In genomic region chr15:83014205-83014653, GRCh38 we compare ENCODE assay signal across 16 cellular contexts. TPM values are rescaled to one million over a fixed set of nuclear protein-coding genes. Genes with fewer than 3 reads are reported as not detected.
DNase-seq lines count a peak whose midpoint lies in the region; ATAC-seq and TF ChIP-seq lines count a peak whose summit lies in the region.
"Had no signal": no experiment of that assay in that cellular context is flagged by ENCODE, and none has a peak within 500 bp of the region (broad histone marks: within the 10 kb centered on the region; RNA-seq: fewer than 3 reads in every experiment).

No MANE protein-coding gene starts in this region.

- H3K36me3 Mint-ChIP-seq in Calu3 (ENCODE audit: insufficient read depth, unreplicated experiment) (peaks cover 36% of the 10 kb centered on the region), mesothelial cell of epicardium (peaks cover 15% of the 10 kb centered on the region)
- peaks cover 24% of the 10 kb centered on the region for H3K36me3 Mint-ChIP-seq in T-helper 2 cell treated with Interferon-gamma antibody and Interleukin-4, amounts not matched to agents 5 μg/mL and 100 μg/mL, for 36 hours (ENCODE audit: low read depth)

- intact Hi-C loops in Calu3 (cut with micrococcal nuclease; ENCODE audit: unreplicated experiment), result loop anchor here (5.0 kb wide), 3 partner anchors 53 to 368 kb away; partner anchors contain the start of genes BTBD1 and HDGFL3

- CTCF ChIA-PET in Calu3 (lab: Charles Lee), result no interaction called here

- H3K27me3 Mint-ChIP-seq in Calu3 (ENCODE audit: unreplicated experiment), result no peaks in the 10 kb centered on the region
- H3K27me3 Mint-ChIP-seq in T-helper 2 cell treated with Interferon-gamma antibody and Interleukin-4, amounts not matched to agents 5 μg/mL and 100 μg/mL, for 36 hours (ENCODE audit: low read depth), result no peaks in the 10 kb centered on the region
- no peaks in the 10 kb centered on the region for H3K27me3 Mint-ChIP-seq in mesothelial cell of epicardium (ENCODE audit: low read depth)
- H3K27me3 Mint-ChIP-seq: dendritic cell treated with granulocyte-macrophage colony-stimulating factor and Interleukin-4, amounts not matched to agents 40 ng/mL and 50 ng/mL, for 4 days had no signal

- H3K4me3 ChIP-seq in SJCRH30, result no peak overlapping the region
- H3K4me3 ChIP-seq: esophagus squamous epithelium, stomach had no signal

- H3K9me3 Mint-ChIP-seq in Calu3 (ENCODE audit: low read depth, unreplicated experiment), result peaks cover 6% of the 10 kb centered on the region
- no peaks in the 10 kb centered on the region for H3K9me3 Mint-ChIP-seq in T-helper 2 cell treated with Interferon-gamma antibody and Interleukin-4, amounts not matched to agents 5 μg/mL and 100 μg/mL, for 36 hours
- peaks cover 14% of the 10 kb centered on the region for H3K9me3 Mint-ChIP-seq in mesothelial cell of epicardium
- H3K9me3 Mint-ChIP-seq: dendritic cell treated with granulocyte-macrophage colony-stimulating factor and Interleukin-4, amounts not matched to agents 40 ng/mL and 50 ng/mL, for 4 days had no signal

- peaks cover 36% of the 10 kb centered on the region for H3K4me1 Mint-ChIP-seq in Calu3 (ENCODE audit: low read depth, unreplicated experiment)
- peaks cover 30% of the 10 kb centered on the region for H3K4me1 Mint-ChIP-seq in T-helper 2 cell treated with Interferon-gamma antibody and Interleukin-4, amounts not matched to agents 5 μg/mL and 100 μg/mL, for 36 hours (ENCODE audit: low read depth)
- H3K4me1 Mint-ChIP-seq in mesothelial cell of epicardium, result peaks cover 33% of the 10 kb centered on the region

- no peaks in the 10 kb centered on the region for H3K9me3 ChIP-seq in SJCRH30 (replicated peaks)
- H3K9me3 ChIP-seq: esophagus squamous epithelium, stomach had no signal

- peaks cover 10% of the 10 kb centered on the region; the same call in 1 of the 2 replicates for H3K4me1 ChIP-seq in SJCRH30

- no TSS peak for BruUV-seq in Calu3 (replicated peaks; lab: Mats Ljungman, UMichigan)

- H3K4me3 Mint-ChIP-seq in Calu3 (ENCODE audit: low read depth, unreplicated experiment), result no peak overlapping the region
- H3K4me3 Mint-ChIP-seq in T-helper 2 cell treated with Interferon-gamma antibody and Interleukin-4, amounts not matched to agents 5 μg/mL and 100 μg/mL, for 36 hours, result no peak overlapping the region
- no peak overlapping the region for H3K4me3 Mint-ChIP-seq in mesothelial cell of epicardium
- H3K4me3 Mint-ChIP-seq: dendritic cell treated with granulocyte-macrophage colony-stimulating factor and Interleukin-4, amounts not matched to agents 40 ng/mL and 50 ng/mL, for 4 days had no signal

- H3K27me3 ChIP-seq in SJCRH30, result no peaks in the 10 kb centered on the region
- H3K27me3 ChIP-seq: esophagus squamous epithelium, stomach had no signal

- H3K27ac ChIP-seq in SJCRH30, result no peak overlapping the region
- H3K27ac ChIP-seq: esophagus squamous epithelium, stomach had no signal

- ATAC-seq in left lobe of liver, result no peak
- ATAC-seq: HCT116 had no signal

- H3K27ac Mint-ChIP-seq in Calu3 (ENCODE audit: unreplicated experiment) (peak overlapping the region; percentile 25), mesothelial cell of epicardium (peak overlapping the region; percentile 39)
- H3K27ac Mint-ChIP-seq in T-helper 2 cell treated with Interferon-gamma antibody and Interleukin-4, amounts not matched to agents 5 μg/mL and 100 μg/mL, for 36 hours, result peak overlapping the region; percentile 37
- H3K27ac Mint-ChIP-seq: dendritic cell treated with granulocyte-macrophage colony-stimulating factor and Interleukin-4, amounts not matched to agents 40 ng/mL and 50 ng/mL, for 4 days had no signal

- peaks cover 21% of the 10 kb centered on the region for H3K36me3 ChIP-seq in SJCRH30

- DNase-seq in DMS53 (lab: John Stamatoyannopoulos, UW) (peak; percentile 6), DMS53 treated with DMSO at 0.1 percent for 48 hours (lab: John Stamatoyannopoulos, UW; ENCODE audit: unreplicated experiment) (no peak), Calu3 (no peak), mesothelial cell of epicardium (ENCODE audit: low spot score in 2 of 2, unreplicated experiment in 2 of 2) (no peak), left lobe of liver (ENCODE audit: low spot score) (no peak), SJCRH30 (no peak), DMS153 (lab: John Stamatoyannopoulos, UW) (no peak)
- no peak for DNase-seq in T-helper 2 cell treated with Interferon-gamma antibody and Interleukin-4, amounts not matched to agents 5 μg/mL and 100 μg/mL, for 36 hours (ENCODE audit: low spot score)
- DNase-seq: esophagus squamous epithelium, KG1, NCI-H1436, NCI-H526, Right ventricle myocardium superior, stomach had no signal

- TF ChIP-seq CTCF in Calu3 (IDR thresholded peaks at IDR 0.05; ENCODE audit: unreplicated experiment) (no peak), mesothelial cell of epicardium (IDR thresholded peaks at IDR 0.05; ENCODE audit: unreplicated experiment) (no peak)

RNA-seq across cellular contexts. Expression of gene C15orf40, which starts 2.8 kb away (rescaled TPM):
- total RNA-seq in Calu3 (2022), result 34.0 and 40.7 TPM in 2 replicates
- total RNA-seq in mesothelial cell of epicardium, result 15.8 to 21.2 TPM (median 18.4 TPM) in 3 replicates
- 11.0 TPM for total RNA-seq in left lobe of liver
- total RNA-seq in SJCRH30 (2014; rRNA removed; shearing (Covaris generic)), result 11.2 and 12.3 TPM in 2 replicates

RNA-seq across cellular contexts. Expression of gene RAMAC, which starts 28.2 kb away (rescaled TPM):
- total RNA-seq in Calu3 (2022) (31.5 and 34.5 TPM in 2 replicates), mesothelial cell of epicardium (30.7 to 33.0 TPM (median 32.2 TPM) in 3 replicates), left lobe of liver (9.6 TPM)
- total RNA-seq in SJCRH30 (2014; rRNA removed; shearing (Covaris generic)), result 44.0 and 48.4 TPM in 2 replicates

RNA-seq across cellular contexts. Expression of gene BTBD1, which starts 52.8 kb away (rescaled TPM):
- total RNA-seq in Calu3 (2022), result 73.2 and 77.3 TPM in 2 replicates
- total RNA-seq in mesothelial cell of epicardium, result 33.4 to 37.4 TPM (median 35.0 TPM) in 3 replicates
- total RNA-seq in left lobe of liver, result 17.8 TPM
- total RNA-seq in SJCRH30 (2014; rRNA removed; shearing (Covaris generic)), result 76.5 and 83.7 TPM in 2 replicates
